Comparison of ENCODE assay signal across 10 cellular contexts in the genomic region with DNA sequence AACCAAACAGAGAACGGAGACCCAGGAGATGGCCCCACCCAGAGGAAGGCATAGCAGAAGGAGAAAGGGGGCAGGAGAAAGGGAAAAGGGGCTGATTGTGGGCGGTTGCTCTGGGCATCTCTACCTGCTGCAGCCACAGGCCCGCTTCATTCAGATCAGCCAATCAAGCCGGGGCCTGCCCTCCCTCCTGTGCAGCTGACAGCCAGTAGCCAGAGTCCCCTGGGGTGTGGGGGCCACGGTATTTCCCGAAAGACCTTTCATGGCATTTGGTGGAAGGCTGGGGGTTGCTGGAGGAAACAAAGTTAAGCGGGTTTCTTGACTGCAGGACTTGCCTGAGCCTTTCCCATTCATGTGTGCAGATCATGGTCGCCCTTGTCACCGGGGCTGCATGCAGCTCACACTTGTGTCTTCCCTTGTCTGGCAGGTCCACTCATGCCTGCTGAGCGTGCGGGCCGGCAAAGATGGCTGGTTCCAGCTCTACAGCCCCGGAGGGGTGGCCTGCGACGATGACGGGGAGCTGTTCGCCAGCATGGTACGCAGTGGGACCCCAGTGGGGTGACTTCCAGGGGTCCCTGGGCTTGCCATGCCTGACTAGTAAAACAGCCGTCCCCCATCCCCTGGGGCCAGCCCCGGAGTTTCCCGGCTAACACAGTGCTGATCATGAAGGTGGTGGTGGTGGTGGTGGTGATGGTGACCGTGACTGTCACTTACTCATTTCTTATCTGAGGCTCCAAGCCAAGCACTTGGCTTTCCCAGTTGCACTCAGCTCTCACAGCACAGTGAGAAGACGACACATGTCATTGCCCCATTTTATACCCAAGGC.
DNase-seq lines count a peak whose midpoint lies in the region; ATAC-seq and TF ChIP-seq lines count a peak whose summit lies in the region.
"Had no signal": no experiment of that assay in that cellular context is flagged by ENCODE, and none has a peak within 500 bp of the region (broad histone marks: within the 10 kb centered on the region; RNA-seq: fewer than 3 reads in every experiment).

No MANE protein-coding gene starts in this region.

- H3K27ac ChIP-seq in mammary epithelial cell (ENCODE audit: insufficient read depth, low read depth, low read length) (peak overlapping the region; percentile 31), muscle layer of colon (ENCODE audit: low read depth, low read length) (peak overlapping the region; percentile 59), suprapubic skin (peak overlapping the region; percentile 49)

- dilution Hi-C loops in mammary epithelial cell (cut with HindIII; ENCODE audit: low sequenced_read_pairs) = no loop called here

- WGBS in mammary epithelial cell (ENCODE audit: low coverage, missing lambda C conversion rate) = 34% methylated on average over 12 of the region's 23 CpGs
- WGBS in suprapubic skin = 70% methylated on average over 22 of the region's 23 CpGs

- TF ChIP-seq CTCF in mammary epithelial cell (conservative IDR thresholded peaks at IDR 0.05 in 1 of 2, IDR thresholded peaks at IDR 0.05 in 1 of 2; ENCODE audit: extremely low read depth in 1 of 2, insufficient read depth in 1 of 2, low read depth in 1 of 2, low read length in 2 of 2) (no peak), suprapubic skin (IDR thresholded peaks at IDR 0.05) (no peak)

- TF ChIP-seq EP300 in suprapubic skin (IDR thresholded peaks at IDR 0.05) = no peak

- H3K4me1 ChIP-seq in mammary epithelial cell (ENCODE audit: insufficient read depth, low read length) = peaks cover 40% of the 10 kb centered on the region
- H3K4me1 ChIP-seq in muscle layer of colon (ENCODE audit: insufficient read depth, low read length) = peaks cover 42% of the 10 kb centered on the region
- H3K4me1 ChIP-seq in suprapubic skin = peaks cover 47% of the 10 kb centered on the region
- H3K4me1 ChIP-seq: HAP-1 had no signal

- peaks cover 11% of the 10 kb centered on the region for H3K36me3 ChIP-seq in mammary epithelial cell (ENCODE audit: insufficient read depth, low read length)
- H3K36me3 ChIP-seq in muscle layer of colon (ENCODE audit: insufficient read depth, low read length) = peaks cover 52% of the 10 kb centered on the region
- peaks cover 71% of the 10 kb centered on the region for H3K36me3 ChIP-seq in suprapubic skin

- CTCF ChIA-PET in activated CD4-positive, alpha-beta T cell treated with anti-CD3 and anti-CD28 coated beads for 36 hours (lab: Charles Lee) = interaction anchor here (0.5 to 1.8 kb wide), 9 partner anchors 8 to 296 kb away, joined by 3 to 9 read pairs (median 3); no protein-coding TSS in a partner anchor
- CTCF ChIA-PET in activated CD4-positive, alpha-beta T cell treated with anti-CD3 and anti-CD28 coated beads, Interleukin-2, amount 10 ng/mL, durations not matched to agents 7 days and 5 days (lab: Charles Lee) = interaction anchor here (1.0 to 2.4 kb wide), 13 partner anchors 9 to 296 kb away, joined by 3 to 11 read pairs (median 5); no protein-coding TSS in a partner anchor
- CTCF ChIA-PET in mammary epithelial cell (lab: Charles Lee; ENCODE audit: low non-redundant PET) = interaction anchor here (1.0 kb wide), 1 partner anchor 210 kb away, joined by 5 read pairs; no protein-coding TSS in a partner anchor

- intact Hi-C loops in activated CD4-positive, alpha-beta T cell treated with anti-CD3 and anti-CD28 coated beads for 36 hours (cut with DNase I, micrococcal nuclease) = no loop called here
- intact Hi-C loops in mammary epithelial cell (cut with micrococcal nuclease) = loop anchor here (5.0 kb wide), 2 partner anchors 49 to 114 kb away; no protein-coding TSS in a partner anchor

- H2AFZ ChIP-seq in mammary epithelial cell (ENCODE audit: low read depth, low read length) = no peak overlapping the region

- H3K4me2 ChIP-seq in mammary epithelial cell (ENCODE audit: insufficient read depth, low read depth, low read length) = peak overlapping the region; percentile 8

- peaks cover 11% of the 10 kb centered on the region for H3K36me3 Mint-ChIP-seq in activated CD4-positive, alpha-beta T cell treated with anti-CD3 and anti-CD28 coated beads for 36 hours (ENCODE audit: low read depth)
- H3K36me3 Mint-ChIP-seq in activated CD4-positive, alpha-beta T cell treated with anti-CD3 and anti-CD28 coated beads, Interleukin-2, amount 10 ng/mL, durations not matched to agents 7 days and 5 days (ENCODE audit: low read depth) = peaks cover 7% of the 10 kb centered on the region

- TF ChIP-seq POLR2A in suprapubic skin (IDR thresholded peaks at IDR 0.05) = no peak

- peak; percentile 45 for ATAC-seq in activated CD4-positive, alpha-beta T cell treated with anti-CD3 and anti-CD28 coated beads for 36 hours
- ATAC-seq in GM21381 (IDR thresholded peaks at IDR 0.05; ENCODE audit: unreplicated experiment) = no peak

- no peak for DNase-seq in activated CD4-positive, alpha-beta T cell treated with anti-CD3 and anti-CD28 coated beads for 36 hours
- no peak for DNase-seq in activated CD4-positive, alpha-beta T cell treated with anti-CD3 and anti-CD28 coated beads, Interleukin-2, amount 10 ng/mL, durations not matched to agents 7 days and 5 days
- no peak for DNase-seq in mammary epithelial cell
- peak in 1 of 2 donors; percentile 75 for DNase-seq in suprapubic skin (ENCODE audit: low spot score in 2 of 2)
- DNase-seq in cerebellar cortex (ENCODE audit: low spot score) = no peak
- no peak for DNase-seq in DMS53 (lab: John Stamatoyannopoulos, UW)

- no peak overlapping the region for H3K27ac Mint-ChIP-seq in activated CD4-positive, alpha-beta T cell treated with anti-CD3 and anti-CD28 coated beads for 36 hours
- H3K27ac Mint-ChIP-seq in activated CD4-positive, alpha-beta T cell treated with anti-CD3 and anti-CD28 coated beads, Interleukin-2, amount 10 ng/mL, durations not matched to agents 7 days and 5 days = no peak overlapping the region

- peaks cover 3% of the 10 kb centered on the region for H3K79me2 ChIP-seq in mammary epithelial cell (ENCODE audit: insufficient read depth, low read length)

- H3K27me3 Mint-ChIP-seq in activated CD4-positive, alpha-beta T cell treated with anti-CD3 and anti-CD28 coated beads for 36 hours = no peaks in the 10 kb centered on the region
- H3K27me3 Mint-ChIP-seq in activated CD4-positive, alpha-beta T cell treated with anti-CD3 and anti-CD28 coated beads, Interleukin-2, amount 10 ng/mL, durations not matched to agents 7 days and 5 days = no peaks in the 10 kb centered on the region

- no peaks in the 10 kb centered on the region for H4K20me1 ChIP-seq in mammary epithelial cell (ENCODE audit: insufficient read depth, low read length)

- BruUV-seq in mammary epithelial cell (replicated peaks; lab: Mats Ljungman, UMichigan) = no TSS peak

- H3K4me3 Mint-ChIP-seq in activated CD4-positive, alpha-beta T cell treated with anti-CD3 and anti-CD28 coated beads for 36 hours = no peak overlapping the region
- H3K4me3 Mint-ChIP-seq in activated CD4-positive, alpha-beta T cell treated with anti-CD3 and anti-CD28 coated beads, Interleukin-2, amount 10 ng/mL, durations not matched to agents 7 days and 5 days = no peak overlapping the region
- H3K4me3 Mint-ChIP-seq: nephron progenitor cell had no signal

- H3K27me3 ChIP-seq in mammary epithelial cell (ENCODE audit: insufficient read depth, low read length) (no peaks in the 10 kb centered on the region), muscle layer of colon (ENCODE audit: control insufficient read depth in 1 of 2, insufficient read depth in 2 of 2, low read length in 2 of 2) (no peaks in the 10 kb centered on the region), suprapubic skin (no peaks in the 10 kb centered on the region)

- H3K4me1 Mint-ChIP-seq in activated CD4-positive, alpha-beta T cell treated with anti-CD3 and anti-CD28 coated beads for 36 hours = no peaks in the 10 kb centered on the region
- no peaks in the 10 kb centered on the region for H3K4me1 Mint-ChIP-seq in activated CD4-positive, alpha-beta T cell treated with anti-CD3 and anti-CD28 coated beads, Interleukin-2, amount 10 ng/mL, durations not matched to agents 7 days and 5 days

- H3K9me3 ChIP-seq in mammary epithelial cell (replicated peaks; ENCODE audit: insufficient read depth, low read length) (no peaks in the 10 kb centered on the region), muscle layer of colon (ENCODE audit: low read length) (no peaks in the 10 kb centered on the region), suprapubic skin (no peaks in the 10 kb centered on the region)
- H3K9me3 ChIP-seq: HAP-1 had no signal

- H3K4me3 ChIP-seq in mammary epithelial cell (replicated peaks in 1 of 3; ENCODE audit: insufficient read depth in 1 of 3, low read depth in 2 of 3, low read length in 3 of 3) (no peak overlapping the region), muscle layer of colon (ENCODE audit: low read depth in 1 of 2, low read length in 2 of 2) (peak overlapping the region in 1 of 2 donors; percentile 19), suprapubic skin (no peak overlapping the region)
- H3K4me3 ChIP-seq: HAP-1 had no signal

- no peaks in the 10 kb centered on the region for H3K9me3 Mint-ChIP-seq in activated CD4-positive, alpha-beta T cell treated with anti-CD3 and anti-CD28 coated beads for 36 hours (ENCODE audit: low read depth)
- H3K9me3 Mint-ChIP-seq in activated CD4-positive, alpha-beta T cell treated with anti-CD3 and anti-CD28 coated beads, Interleukin-2, amount 10 ng/mL, durations not matched to agents 7 days and 5 days = no peaks in the 10 kb centered on the region
- H3K9me3 Mint-ChIP-seq: nephron progenitor cell had no signal

- POLR2A ChIA-PET in activated CD4-positive, alpha-beta T cell treated with anti-CD3 and anti-CD28 coated beads for 36 hours (lab: Charles Lee) = no interaction called here
- POLR2A ChIA-PET in activated CD4-positive, alpha-beta T cell treated with anti-CD3 and anti-CD28 coated beads, Interleukin-2, amount 10 ng/mL, durations not matched to agents 7 days and 5 days (lab: Charles Lee) = interaction anchor here (0.6 kb wide), 1 partner anchor 62 kb away, joined by 4 read pairs; no protein-coding TSS in a partner anchor

- peak overlapping the region; percentile 31 for H3K9ac ChIP-seq in mammary epithelial cell (ENCODE audit: insufficient read depth, low read length)
- peak overlapping the region; percentile 29 for H3K9ac ChIP-seq in muscle layer of colon (ENCODE audit: low read length)

- in situ Hi-C loops in mammary epithelial cell (cut with MboI; ENCODE audit: low sequenced_read_pairs in 2 of 2) = loop anchor here in 1 of 2 donors (10.0 kb wide), 1 partner anchor 292 kb away; no protein-coding TSS in a partner anchor
